Comparison of ENCODE assay signal across 1 cellular context in genomic region chr20:37378420-37378784, GRCh38.
TF ChIP-seq lines count a peak whose summit lies in the region.

No MANE protein-coding gene starts in this region.

TF ChIP-seq in IMR-90, 13 proteins besides CTCF, POLR2A, EP300 and RAD21:
- TF ChIP-seq MAFK (IDR thresholded peaks at IDR 0.05; ENCODE audit: low read depth, low read length) (no peak), RFX5 (IDR thresholded peaks at IDR 0.05; ENCODE audit: low read depth, low read length) (no peak), CEBPB (IDR thresholded peaks at IDR 0.05; ENCODE audit: low read depth, low read length) (no peak), ELK1 (IDR thresholded peaks at IDR 0.05; ENCODE audit: borderline replicate concordance, low read depth, low read length) (no peak), FOS (IDR thresholded peaks at IDR 0.05; ENCODE audit: low read depth, low read length) (no peak), BHLHE40 (IDR thresholded peaks at IDR 0.05; ENCODE audit: low read depth, low read length) (no peak), USF2 (IDR thresholded peaks at IDR 0.05; ENCODE audit: low read depth, low read length) (no peak), CHD1 (IDR thresholded peaks at IDR 0.05; ENCODE audit: low read depth, low read length) (no peak)
